Comparison of ENCODE assay signal across 1 cellular context in the genomic region with DNA sequence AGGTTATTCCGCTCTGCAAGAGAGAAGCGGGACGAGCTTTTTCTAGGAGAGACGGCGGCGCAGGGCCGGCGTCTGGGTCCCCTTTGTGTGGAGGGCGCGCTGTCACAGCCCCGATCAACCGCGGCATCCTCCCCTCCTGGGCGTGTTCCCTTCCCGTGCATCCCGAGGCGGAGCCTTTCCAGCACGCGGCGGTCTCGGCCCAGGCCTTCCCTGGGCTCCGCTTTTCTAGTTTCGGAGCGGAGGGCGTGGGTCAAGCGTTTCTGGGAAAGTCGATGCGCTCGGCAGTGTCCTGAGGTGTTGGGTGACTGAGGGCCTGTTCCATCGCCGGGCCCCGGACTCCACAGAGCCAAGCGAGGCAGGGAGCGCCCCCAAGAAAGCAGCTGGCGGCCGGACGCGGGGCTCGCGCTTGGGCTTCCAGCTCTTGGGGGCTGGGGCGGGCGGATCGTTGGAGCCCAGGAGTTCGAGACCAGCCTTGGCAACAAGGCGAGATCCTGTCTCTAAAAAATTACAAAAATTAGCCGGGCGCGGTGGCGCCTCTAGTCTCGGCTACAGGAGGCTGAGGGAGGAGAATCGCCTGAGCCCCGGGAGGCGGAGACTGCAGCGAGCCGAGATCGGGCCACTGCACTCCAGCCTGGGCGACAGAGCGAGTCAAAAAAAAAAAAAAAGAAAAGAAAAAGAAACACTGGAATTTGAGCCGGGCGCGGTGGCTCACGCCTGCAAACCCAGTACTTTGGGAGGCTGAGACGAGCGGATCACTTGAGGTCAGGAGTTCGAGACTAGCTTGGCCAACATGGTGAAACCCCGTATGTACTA.
A peak's percentile ranks its signal among the peaks of the same experiment; 100 is the strongest.
TF ChIP-seq lines count a peak whose summit lies in the region.

No MANE protein-coding gene starts in this region.

TF ChIP-seq in HepG2, 621 proteins besides CTCF, POLR2A, EP300 and RAD21 (continued from another document and continues in another):
- TF ChIP-seq ZNF205 (CRISPR knock-in tag; IDR thresholded peaks at IDR 0.05) = no peak
- TF ChIP-seq AHDC1 (CRISPR knock-in tag; IDR thresholded peaks at IDR 0.05; ENCODE audit: borderline replicate concordance) = no peak
- no peak for TF ChIP-seq FOSL1 (CRISPR knock-in tag; IDR thresholded peaks at IDR 0.05; ENCODE audit: borderline replicate concordance)
- TF ChIP-seq SETDB1 (CRISPR knock-in tag; IDR thresholded peaks at IDR 0.05; ENCODE audit: borderline replicate concordance) = no peak
- TF ChIP-seq ZNF503 (CRISPR knock-in tag; IDR thresholded peaks at IDR 0.05) = no peak
- no peak for TF ChIP-seq ZNF724P (CRISPR knock-in tag; IDR thresholded peaks at IDR 0.05; ENCODE audit: borderline replicate concordance)
- TF ChIP-seq, protein P1, sequence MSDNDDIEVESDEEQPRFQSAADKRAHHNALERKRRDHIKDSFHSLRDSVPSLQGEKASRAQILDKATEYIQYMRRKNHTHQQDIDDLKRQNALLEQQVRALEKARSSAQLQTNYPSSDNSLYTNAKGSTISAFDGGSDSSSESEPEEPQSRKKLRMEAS (IDR thresholded peaks at IDR 0.05) = peak; percentile 15; the same call in 1 of the 2 replicates
- peak; percentile 38 for TF ChIP-seq ZNF605 (CRISPR knock-in tag; IDR thresholded peaks at IDR 0.05)
- no peak for TF ChIP-seq ARID5B (CRISPR knock-in tag; IDR thresholded peaks at IDR 0.05)
- no peak; the same call in 1 of the 2 replicates for TF ChIP-seq ZNF766 (CRISPR knock-in tag; IDR thresholded peaks at IDR 0.05; ENCODE audit: borderline replicate concordance)
- TF ChIP-seq YEATS4 (CRISPR knock-in tag; IDR thresholded peaks at IDR 0.05; ENCODE audit: borderline replicate concordance) = 0 out of 2 replicates have a peak, but pooled peaks have one; percentile 48
- TF ChIP-seq HNF4A (CRISPR knock-in tag; IDR thresholded peaks at IDR 0.05) = no peak
- no peak for TF ChIP-seq ZBTB1 (CRISPR knock-in tag; IDR thresholded peaks at IDR 0.05; ENCODE audit: borderline replicate concordance)
- no peak for TF ChIP-seq GFI1 (CRISPR knock-in tag; IDR thresholded peaks at IDR 0.05; ENCODE audit: borderline replicate concordance)
- TF ChIP-seq, protein P2, sequence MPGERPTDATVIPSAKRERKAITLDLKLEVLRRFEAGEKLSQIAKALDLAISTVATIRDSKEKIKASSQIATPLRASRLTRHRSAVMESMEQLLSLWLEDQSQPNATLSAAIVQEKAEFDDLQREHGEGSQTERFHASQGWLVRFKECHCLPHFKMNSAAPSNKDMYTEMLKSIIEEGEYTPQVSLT (CRISPR knock-in tag; IDR thresholded peaks at IDR 0.05; ENCODE audit: borderline replicate concordance, low read depth) = no peak
- no peak for TF ChIP-seq TCF7L2 (IDR thresholded peaks at IDR 0.05; ENCODE audit: low read depth, low read length)
- TF ChIP-seq ZSCAN20 (CRISPR knock-in tag; IDR thresholded peaks at IDR 0.05; ENCODE audit: borderline replicate concordance) = no peak
- TF ChIP-seq ERF (CRISPR knock-in tag; IDR thresholded peaks at IDR 0.05) = no peak
- TF ChIP-seq SIN3A (IDR thresholded peaks at IDR 0.05; ENCODE audit: borderline replicate concordance, low read depth, low read length) = peak; percentile 2; the same call in 1 of the 2 replicates
- no peak for TF ChIP-seq ZNF562 (CRISPR knock-in tag; IDR thresholded peaks at IDR 0.05; ENCODE audit: borderline replicate concordance)
- no peak for TF ChIP-seq ZNF703 (CRISPR knock-in tag; IDR thresholded peaks at IDR 0.05; ENCODE audit: borderline replicate concordance)
- no peak for TF ChIP-seq RBM39 (IDR thresholded peaks at IDR 0.05; ENCODE audit: low read depth, low read length, poor library complexity, severe bottlenecking)
- TF ChIP-seq POLR2AphosphoS5 (IDR thresholded peaks at IDR 0.05; ENCODE audit: low read depth, low read length) = no peak
- TF ChIP-seq STAT5B (CRISPR knock-in tag; IDR thresholded peaks at IDR 0.05) = no peak
- TF ChIP-seq RCOR2 (CRISPR knock-in tag; IDR thresholded peaks at IDR 0.05) = no peak
- TF ChIP-seq FLYWCH1 (CRISPR knock-in tag; IDR thresholded peaks at IDR 0.05) = no peak
- TF ChIP-seq HNRNPLL (IDR thresholded peaks at IDR 0.05; ENCODE audit: low read depth, low read length, poor library complexity, severe bottlenecking) = no peak
- no peak for TF ChIP-seq BCL3 (CRISPR knock-in tag; IDR thresholded peaks at IDR 0.05)
- 0 out of 2 replicates have a peak, but pooled peaks have one; percentile 30 for TF ChIP-seq KLF15 (CRISPR knock-in tag; IDR thresholded peaks at IDR 0.05; ENCODE audit: borderline replicate concordance)
- TF ChIP-seq ZC3H13 (CRISPR knock-in tag; IDR thresholded peaks at IDR 0.05) = no peak
- TF ChIP-seq ZNF780A (CRISPR knock-in tag; IDR thresholded peaks at IDR 0.05) = no peak
- TF ChIP-seq ZNF550 (CRISPR knock-in tag; IDR thresholded peaks at IDR 0.05; ENCODE audit: borderline replicate concordance) = no peak
- TF ChIP-seq ZNF382 (CRISPR knock-in tag; IDR thresholded peaks at IDR 0.05; ENCODE audit: borderline replicate concordance) = no peak
- TF ChIP-seq ZNF367 (CRISPR knock-in tag; IDR thresholded peaks at IDR 0.05; ENCODE audit: borderline replicate concordance) = no peak
- no peak; the same call in 1 of the 2 replicates for TF ChIP-seq PHF8 (CRISPR knock-in tag; IDR thresholded peaks at IDR 0.05)
- no peak for TF ChIP-seq ZNF362 (CRISPR knock-in tag; IDR thresholded peaks at IDR 0.05; ENCODE audit: borderline replicate concordance)
- no peak for TF ChIP-seq CSRNP1 (CRISPR knock-in tag; IDR thresholded peaks at IDR 0.05)
- TF ChIP-seq, protein P3, sequence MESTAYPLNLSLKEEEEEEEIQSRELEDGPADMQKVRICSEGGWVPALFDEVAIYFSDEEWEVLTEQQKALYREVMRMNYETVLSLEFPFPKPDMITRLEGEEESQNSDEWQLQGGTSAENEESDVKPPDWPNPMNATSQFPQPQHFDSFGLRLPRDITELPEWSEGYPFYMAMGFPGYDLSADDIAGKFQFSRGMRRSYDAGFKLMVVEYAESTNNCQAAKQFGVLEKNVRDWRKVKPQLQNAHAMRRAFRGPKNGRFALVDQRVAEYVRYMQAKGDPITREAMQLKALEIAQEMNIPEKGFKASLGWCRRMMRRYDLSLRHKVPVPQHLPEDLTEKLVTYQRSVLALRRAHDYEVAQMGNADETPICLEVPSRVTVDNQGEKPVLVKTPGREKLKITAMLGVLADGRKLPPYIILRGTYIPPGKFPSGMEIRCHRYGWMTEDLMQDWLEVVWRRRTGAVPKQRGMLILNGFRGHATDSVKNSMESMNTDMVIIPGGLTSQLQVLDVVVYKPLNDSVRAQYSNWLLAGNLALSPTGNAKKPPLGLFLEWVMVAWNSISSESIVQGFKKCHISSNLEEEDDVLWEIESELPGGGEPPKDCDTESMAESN (CRISPR knock-in tag; conservative IDR thresholded peaks at IDR 0.05) = no peak
- no peak for TF ChIP-seq TMF1 (CRISPR knock-in tag; IDR thresholded peaks at IDR 0.05; ENCODE audit: low read depth)
- no peak for TF ChIP-seq ZNF34 (CRISPR knock-in tag; IDR thresholded peaks at IDR 0.05; ENCODE audit: borderline replicate concordance)
- no peak for TF ChIP-seq ONECUT2 (CRISPR knock-in tag; IDR thresholded peaks at IDR 0.05)
- no peak for TF ChIP-seq RELA (CRISPR knock-in tag; IDR thresholded peaks at IDR 0.05)
